Comparison of ENCODE assay signal across 1 cellular context in genomic region chr20:25249198-25249931, GRCh38.
A peak's percentile ranks its signal among the peaks of the same experiment; 100 is the strongest.
TF ChIP-seq lines count a peak whose summit lies in the region.

No MANE protein-coding gene starts in this region.

TF ChIP-seq in HepG2, 621 proteins besides CTCF, POLR2A, EP300 and RAD21 (continues in another document):
- no peak for TF ChIP-seq GABPA (IDR thresholded peaks at IDR 0.05; ENCODE audit: low read depth, low read length)
- no peak for TF ChIP-seq GABPA (CRISPR knock-in tag; IDR thresholded peaks at IDR 0.05; ENCODE audit: low read depth)
- no peak for TF ChIP-seq NRL (CRISPR knock-in tag; IDR thresholded peaks at IDR 0.05; ENCODE audit: borderline replicate concordance)
- TF ChIP-seq PRDM15 (CRISPR knock-in tag; IDR thresholded peaks at IDR 0.05) = no peak
- no peak for TF ChIP-seq SIX4 (CRISPR knock-in tag; IDR thresholded peaks at IDR 0.05)
- TF ChIP-seq ZSCAN20 (CRISPR knock-in tag; IDR thresholded peaks at IDR 0.05; ENCODE audit: borderline replicate concordance) = 0 out of 2 replicates have a peak, but pooled peaks have one; percentile 38
- 0 out of 2 replicates have a peak, but pooled peaks have one; percentile 67 for TF ChIP-seq ISX (CRISPR knock-in tag; conservative IDR thresholded peaks at IDR 0.05)
- no peak for TF ChIP-seq FOXA1 (IDR thresholded peaks at IDR 0.05)
- TF ChIP-seq FOXA1 (CRISPR knock-in tag; IDR thresholded peaks at IDR 0.05) = no peak
- no peak for TF ChIP-seq ATF3 (CRISPR knock-in tag; IDR thresholded peaks at IDR 0.05)
- no peak for TF ChIP-seq ATF6 (CRISPR knock-in tag; conservative IDR thresholded peaks at IDR 0.05)
- TF ChIP-seq MTF1 (CRISPR knock-in tag; IDR thresholded peaks at IDR 0.05) = no peak
- no peak for TF ChIP-seq ZNF501 (CRISPR knock-in tag; IDR thresholded peaks at IDR 0.05)
- 0 out of 2 replicates have a peak, but pooled peaks have one; percentile 45 for TF ChIP-seq SIN3A (IDR thresholded peaks at IDR 0.05; ENCODE audit: borderline replicate concordance, low read depth, low read length)
- TF ChIP-seq HNF4A (CRISPR knock-in tag; IDR thresholded peaks at IDR 0.05) = no peak
- TF ChIP-seq ARHGAP35 (CRISPR knock-in tag; IDR thresholded peaks at IDR 0.05; ENCODE audit: borderline replicate concordance) = no peak
- TF ChIP-seq ZNF44 (CRISPR knock-in tag; IDR thresholded peaks at IDR 0.05) = no peak
- TF ChIP-seq ESRRA (CRISPR knock-in tag; IDR thresholded peaks at IDR 0.05; ENCODE audit: low read depth) = no peak
- TF ChIP-seq U2AF2 (IDR thresholded peaks at IDR 0.05; ENCODE audit: low read depth, low read length) = no peak
- TF ChIP-seq BCL6 (CRISPR knock-in tag; IDR thresholded peaks at IDR 0.05) = no peak
- no peak for TF ChIP-seq ZFP36L2 (CRISPR knock-in tag; IDR thresholded peaks at IDR 0.05)
- no peak for TF ChIP-seq RNF2 (conservative IDR thresholded peaks at IDR 0.05; ENCODE audit: low read depth)
- TF ChIP-seq BRD4 (CRISPR knock-in tag; IDR thresholded peaks at IDR 0.05) = no peak
- no peak for TF ChIP-seq NAIF1 (CRISPR knock-in tag; IDR thresholded peaks at IDR 0.05; ENCODE audit: borderline replicate concordance)
- 0 out of 2 replicates have a peak, but pooled peaks have one; percentile 41 for TF ChIP-seq SSRP1 (CRISPR knock-in tag; IDR thresholded peaks at IDR 0.05)
- TF ChIP-seq ZNF446 (CRISPR knock-in tag; IDR thresholded peaks at IDR 0.05) = no peak
- TF ChIP-seq ZNF34 (CRISPR knock-in tag; IDR thresholded peaks at IDR 0.05; ENCODE audit: borderline replicate concordance) = no peak
- no peak for TF ChIP-seq KAT8 (CRISPR knock-in tag; IDR thresholded peaks at IDR 0.05)
- 0 out of 2 replicates have a peak, but pooled peaks have one; percentile 5 for TF ChIP-seq TFE3 (CRISPR knock-in tag; IDR thresholded peaks at IDR 0.05)
- no peak for TF ChIP-seq MXD4 (CRISPR knock-in tag; IDR thresholded peaks at IDR 0.05)
- TF ChIP-seq FOXK2 (IDR thresholded peaks at IDR 0.05) = no peak
- TF ChIP-seq ZNF615 (CRISPR knock-in tag; IDR thresholded peaks at IDR 0.05; ENCODE audit: borderline replicate concordance) = no peak
- no peak for TF ChIP-seq ATM (IDR thresholded peaks at IDR 0.05; ENCODE audit: borderline replicate concordance)
- no peak for TF ChIP-seq ZBTB26 (CRISPR knock-in tag; IDR thresholded peaks at IDR 0.05; ENCODE audit: borderline replicate concordance)
- TF ChIP-seq SMARCC2 (IDR thresholded peaks at IDR 0.05) = no peak
- no peak for TF ChIP-seq ZSCAN25 (CRISPR knock-in tag; IDR thresholded peaks at IDR 0.05)
- no peak for TF ChIP-seq SATB2 (CRISPR knock-in tag; IDR thresholded peaks at IDR 0.05)
- no peak for TF ChIP-seq PTBP1 (IDR thresholded peaks at IDR 0.05; ENCODE audit: low read depth, low read length, poor library complexity, severe bottlenecking)
- 0 out of 2 replicates have a peak, but pooled peaks have one; percentile 33 for TF ChIP-seq ZNF503 (CRISPR knock-in tag; IDR thresholded peaks at IDR 0.05)
- no peak for TF ChIP-seq ZNF83 (CRISPR knock-in tag; IDR thresholded peaks at IDR 0.05; ENCODE audit: borderline replicate concordance)
- TF ChIP-seq ZSCAN9 (CRISPR knock-in tag; IDR thresholded peaks at IDR 0.05; ENCODE audit: borderline replicate concordance) = 0 out of 2 replicates have a peak, but pooled peaks have one; percentile 16
- TF ChIP-seq CENPT (CRISPR knock-in tag; IDR thresholded peaks at IDR 0.05; ENCODE audit: low read depth) = no peak
- no peak for TF ChIP-seq ZNF740 (CRISPR knock-in tag; IDR thresholded peaks at IDR 0.05)
- no peak for TF ChIP-seq ZNF703 (CRISPR knock-in tag; IDR thresholded peaks at IDR 0.05; ENCODE audit: borderline replicate concordance)
- no peak for TF ChIP-seq RARG (CRISPR knock-in tag; IDR thresholded peaks at IDR 0.05; ENCODE audit: low read depth)
- no peak for TF ChIP-seq ZNF775 (CRISPR knock-in tag; IDR thresholded peaks at IDR 0.05; ENCODE audit: borderline replicate concordance)
- no peak for TF ChIP-seq ZNF292 (CRISPR knock-in tag; IDR thresholded peaks at IDR 0.05; ENCODE audit: borderline replicate concordance, low read depth)
- no peak for TF ChIP-seq RBAK (CRISPR knock-in tag; IDR thresholded peaks at IDR 0.05)
- peak; percentile 35 for TF ChIP-seq STAG1 (CRISPR knock-in tag; IDR thresholded peaks at IDR 0.05)
- TF ChIP-seq ZBTB44 (CRISPR knock-in tag; IDR thresholded peaks at IDR 0.05) = no peak
- no peak for TF ChIP-seq KDM2A (CRISPR knock-in tag; IDR thresholded peaks at IDR 0.05; ENCODE audit: borderline replicate concordance, low read depth)
- no peak for TF ChIP-seq ZNF614 (CRISPR knock-in tag; IDR thresholded peaks at IDR 0.05; ENCODE audit: borderline replicate concordance)
- no peak for TF ChIP-seq HNRNPH1 (optimal IDR thresholded peaks at IDR 0.05; ENCODE audit: low read depth, low read length)
- TF ChIP-seq ZNF549 (CRISPR knock-in tag; IDR thresholded peaks at IDR 0.05) = no peak
- no peak for TF ChIP-seq ZNF484 (CRISPR knock-in tag; IDR thresholded peaks at IDR 0.05; ENCODE audit: borderline replicate concordance, low read depth)
- TF ChIP-seq RORA (CRISPR knock-in tag; IDR thresholded peaks at IDR 0.05) = no peak
- TF ChIP-seq KDM4B (CRISPR knock-in tag; IDR thresholded peaks at IDR 0.05) = no peak
- no peak for TF ChIP-seq RFX5 (IDR thresholded peaks at IDR 0.05; ENCODE audit: low read depth, low read length)
- no peak for TF ChIP-seq IKZF1 (IDR thresholded peaks at IDR 0.05)
- TF ChIP-seq ZNF782 (CRISPR knock-in tag; IDR thresholded peaks at IDR 0.05; ENCODE audit: borderline replicate concordance) = no peak
- no peak for TF ChIP-seq ZNF230 (CRISPR knock-in tag; IDR thresholded peaks at IDR 0.05)
- no peak for TF ChIP-seq ARNT2 (CRISPR knock-in tag; IDR thresholded peaks at IDR 0.05; ENCODE audit: low read depth)
- no peak for TF ChIP-seq ZEB1 (IDR thresholded peaks at IDR 0.05; ENCODE audit: insufficient replicate concordance, low read depth)
- no peak for TF ChIP-seq KMT2A (CRISPR knock-in tag; IDR thresholded peaks at IDR 0.05)
- no peak for TF ChIP-seq SKIL (CRISPR knock-in tag; IDR thresholded peaks at IDR 0.05; ENCODE audit: borderline replicate concordance)
